In genomic region chr11:128568166-128568778, GRCh38 we compare ENCODE assay signal across 1 cellular context.
TF ChIP-seq lines count a peak whose summit lies in the region.

No MANE protein-coding gene starts in this region.

TF ChIP-seq in GM12878, 131 proteins besides CTCF, POLR2A, EP300 and RAD21 (continued from another document):
- peak; percentile 26; the same call in 1 of the 2 replicates for TF ChIP-seq SPI1 (IDR thresholded peaks at IDR 0.05; ENCODE audit: borderline replicate concordance, insufficient read depth, low read depth, low read length)
